Comparison of ENCODE assay signal across 21 cellular contexts in the genomic region with DNA sequence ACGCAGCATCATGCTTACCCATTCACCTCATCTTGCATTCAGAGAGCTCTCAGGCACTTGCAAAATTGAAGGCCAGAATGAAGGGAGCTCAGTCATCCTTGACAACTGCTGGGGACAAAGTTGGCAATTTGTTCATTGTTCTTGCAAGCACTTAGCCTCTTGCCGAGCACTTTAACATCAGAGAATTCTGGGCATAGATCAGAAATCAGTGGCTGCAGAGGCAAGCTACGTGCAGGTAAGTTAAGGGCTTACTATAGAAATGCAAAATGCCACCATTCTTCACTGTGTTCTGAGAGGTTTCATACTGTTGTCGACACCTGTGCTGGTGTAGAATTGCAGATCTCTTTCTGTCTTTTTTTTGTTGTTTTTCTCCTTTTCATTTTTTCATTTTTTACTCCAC.
DNase-seq lines count a peak whose midpoint lies in the region; ATAC-seq, FAIRE-seq and TF ChIP-seq lines count a peak whose summit lies in the region.
"Had no signal": no experiment of that assay in that cellular context is flagged by ENCODE, and none has a peak within 500 bp of the region (broad histone marks: within the 10 kb centered on the region; RNA-seq: fewer than 3 reads in every experiment).

No MANE protein-coding gene starts in this region.

- peaks cover 0 to 15% (median 9%) of the 10 kb centered on the region in 5 donors for H3K27me3 Mint-ChIP-seq in naive thymus-derived CD8-positive, alpha-beta T cell
- H3K27me3 Mint-ChIP-seq: B cell; CD4-positive, CD25-positive, alpha-beta regulatory T cell had no signal

- H3K4me3 ChIP-seq in HepG2 (replicated peaks in 1 of 3; ENCODE audit: insufficient read depth in 1 of 3, low read depth in 2 of 3, low read length in 3 of 3) (no peak overlapping the region), right lobe of liver (no peak overlapping the region), H1 (ENCODE audit: extremely low read depth in 1 of 4, insufficient read depth in 2 of 4, low read depth in 3 of 4, low read length in 4 of 4) (no peak overlapping the region)
- H3K4me3 ChIP-seq: BLaER1, GM23248 had no signal

- no peak overlapping the region for H3K18ac ChIP-seq in H1 (ENCODE audit: extremely low read depth, low read length)

- H3K27ac Mint-ChIP-seq in naive thymus-derived CD8-positive, alpha-beta T cell = no peak overlapping the region
- H3K27ac Mint-ChIP-seq: B cell; CD4-positive, CD25-positive, alpha-beta regulatory T cell; CD8-positive, alpha-beta T cell had no signal

- H2BK5ac ChIP-seq in H1 (ENCODE audit: low read depth, low read length) = no peak overlapping the region

- in situ Hi-C loops in HepG2 (cut with HindIII; ENCODE audit: extremely low pct_ligation_motif_present, low pct_unique_long_range_greater_than_20kb) = no loop called here

- intact Hi-C loops in HepG2 (cut with micrococcal nuclease; ENCODE audit: unreplicated experiment) (no loop called here), right lobe of liver (cut with DNase I) (no loop called here)

- H3K23ac ChIP-seq in H1 (ENCODE audit: insufficient read length) = no peak overlapping the region

- H4K8ac ChIP-seq in H1 (ENCODE audit: extremely low read depth, insufficient read depth, low read length) = no peak overlapping the region

- peaks cover 0 to 3% (median 1%) of the 10 kb centered on the region in 4 donors for H3K4me1 Mint-ChIP-seq in naive thymus-derived CD8-positive, alpha-beta T cell
- H3K4me1 Mint-ChIP-seq: B cell; CD4-positive, CD25-positive, alpha-beta regulatory T cell had no signal

- H3K79me2 ChIP-seq in HepG2 (ENCODE audit: insufficient read depth, low read length) = no peaks in the 10 kb centered on the region
- H3K79me2 ChIP-seq in H1 (ENCODE audit: control insufficient read depth in 1 of 2, insufficient read depth in 2 of 2, low read length in 2 of 2) = no peaks in the 10 kb centered on the region

- no peak overlapping the region for H2BK120ac ChIP-seq in H1 (replicated peaks; ENCODE audit: low read depth, low read length)

- no peak overlapping the region for H2BK12ac ChIP-seq in H1 (ENCODE audit: low read depth, low read length)

- FAIRE-seq in HepG2 (lab: Jason Lieb, UNC) (no peak), H1 (lab: Jason Lieb, UNC) (no peak)
- FAIRE-seq: A204.1, G401.6, GM12892, H54 had no signal

- no peak overlapping the region for H3K9ac ChIP-seq in HepG2 (ENCODE audit: insufficient read depth, low read depth, low read length)
- no peak overlapping the region for H3K9ac ChIP-seq in H1 (replicated peaks in 1 of 4; ENCODE audit: extremely low read depth in 1 of 4, low read depth in 3 of 4, low read length in 3 of 4)
- H3K9ac ChIP-seq: BLaER1, GM23248 had no signal

- CTCF ChIA-PET in HepG2 (lab: Yijun Ruan, JAX; ENCODE audit: low intra/inter-chr PET ratio, low total read pairs) (no interaction called here), H1 (lab: Charles Lee; ENCODE audit: partially characterized antibody) (interaction anchor here (1.6 kb wide), 1 partner anchor 16 kb away, joined by 3 read pairs; no protein-coding TSS in a partner anchor)

- no peak overlapping the region for H3K4me3 Mint-ChIP-seq in naive thymus-derived CD8-positive, alpha-beta T cell
- H3K4me3 Mint-ChIP-seq: B cell; CD4-positive, CD25-positive, alpha-beta regulatory T cell; CD8-positive, alpha-beta T cell had no signal

- WGBS in HepG2 (ENCODE audit: low lambda C conversion rate) = 96% methylated on average over 4 of the region's 4 CpGs
- 90% methylated on average over 1 of the region's 4 CpGs for WGBS in right lobe of liver (ENCODE audit: insufficient coverage, low coverage, low lambda C conversion rate, missing lambda C conversion rate)
- 72% methylated on average over 4 of the region's 4 CpGs; no CpG with 5 or more reads in 1 of the 2 experiments for WGBS in H1 (ENCODE audit: extremely low coverage in 1 of 2, insufficient coverage in 1 of 2, insufficient read length in 1 of 2, insufficient replicate concordance in 2 of 2, low coverage in 1 of 2, low lambda C conversion rate in 2 of 2, missing lambda C conversion rate in 1 of 2), 2 experiments

- ATAC-seq in HepG2 (no peak), right lobe of liver (no peak)
- no peak for ATAC-seq in naive thymus-derived CD8-positive, alpha-beta T cell
- ATAC-seq: CD8-positive, alpha-beta T cell had no signal

- no peak for TF ChIP-seq EP300 in HepG2 (IDR thresholded peaks at IDR 0.05; ENCODE audit: low read depth in 2 of 2, low read length in 2 of 2)
- no peak for TF ChIP-seq EP300 in HepG2 (CRISPR knock-in tag; IDR thresholded peaks at IDR 0.05; ENCODE audit: borderline replicate concordance)
- no peak for TF ChIP-seq EP300 in H1 (IDR thresholded peaks at IDR 0.05; ENCODE audit: borderline replicate concordance in 1 of 2, low read depth in 2 of 2, low read length in 2 of 2)

- H4K20me1 ChIP-seq in HepG2 (ENCODE audit: insufficient read depth, low read length) (no peaks in the 10 kb centered on the region), H1 (replicated peaks in 1 of 2; ENCODE audit: control insufficient read depth in 1 of 2, insufficient read depth in 2 of 2, low read length in 2 of 2) (no peaks in the 10 kb centered on the region)
- H4K20me1 ChIP-seq: BLaER1 had no signal

- peaks cover 47% of the 10 kb centered on the region for H3K4me1 ChIP-seq in HepG2 (ENCODE audit: insufficient read depth, low read length)
- no peaks in the 10 kb centered on the region for H3K4me1 ChIP-seq in right lobe of liver
- H3K4me1 ChIP-seq in H1 (replicated peaks in 1 of 4; ENCODE audit: control insufficient read depth in 3 of 4, insufficient read depth in 4 of 4, low read length in 3 of 4) = no peaks in the 10 kb centered on the region
- H3K4me1 ChIP-seq: Caco-2 had no signal

- TF ChIP-seq POLR2A in HepG2 (IDR thresholded peaks at IDR 0.05; ENCODE audit: insufficient read depth in 1 of 2, low read depth in 2 of 2, low read length in 2 of 2) (no peak), right lobe of liver (IDR thresholded peaks at IDR 0.05) (no peak), H1 (IDR thresholded peaks at IDR 0.05; ENCODE audit: control extremely low read depth in 1 of 2, low read depth in 2 of 2, low read length in 2 of 2) (no peak)

- no peaks in the 10 kb centered on the region for H3K23me2 ChIP-seq in H1 (ENCODE audit: low read depth, low read length)

- H3K36me3 Mint-ChIP-seq in naive thymus-derived CD8-positive, alpha-beta T cell = no peaks in the 10 kb centered on the region
- H3K36me3 Mint-ChIP-seq: CD4-positive, CD25-positive, alpha-beta regulatory T cell; CD8-positive, alpha-beta T cell had no signal

- POLR2A ChIA-PET in HepG2 (lab: Yijun Ruan, JAX) = interaction anchor here (2.1 to 3.1 kb wide), 2 partner anchors 16 to 20 kb away, joined by 8 to 68 read pairs; no protein-coding TSS in a partner anchor
- POLR2A ChIA-PET in H1 (lab: Charles Lee; ENCODE audit: partially characterized antibody) = no interaction called here
- POLR2A ChIA-PET in naive thymus-derived CD8-positive, alpha-beta T cell (lab: Charles Lee) = no interaction called here

- no peaks in the 10 kb centered on the region for H3K9me3 Mint-ChIP-seq in naive thymus-derived CD8-positive, alpha-beta T cell
- H3K9me3 Mint-ChIP-seq: CD4-positive, CD25-positive, alpha-beta regulatory T cell; CD8-positive, alpha-beta T cell had no signal

- no peak overlapping the region for H3K56ac ChIP-seq in H1 (replicated peaks; ENCODE audit: insufficient read length, low read depth, low read length)

- no peak overlapping the region for H2AK5ac ChIP-seq in H1 (ENCODE audit: low read depth, low read length)

- H3K27me3 ChIP-seq in HepG2 (ENCODE audit: control insufficient read depth in 1 of 2, insufficient read depth in 2 of 2, low read length in 2 of 2) (no peaks in the 10 kb centered on the region), right lobe of liver (no peaks in the 10 kb centered on the region), H1 (replicated peaks in 1 of 4; ENCODE audit: control insufficient read depth in 3 of 4, extremely low read depth in 1 of 4, insufficient read depth in 3 of 4, low read length in 3 of 4) (no peaks in the 10 kb centered on the region)
- H3K27me3 ChIP-seq: BLaER1 had no signal

- H4K5ac ChIP-seq in H1 (ENCODE audit: insufficient read length, low read depth, low read length) = no peak overlapping the region

- H2BK15ac ChIP-seq in H1 (ENCODE audit: low read length) = no peak overlapping the region

- H3K27ac ChIP-seq in HepG2 (ENCODE audit: extremely low read length, insufficient read depth, low read length) (no peak overlapping the region), right lobe of liver (no peak overlapping the region), H1 (ENCODE audit: low read depth, low read length) (no peak overlapping the region)
- H3K27ac ChIP-seq: BLaER1, C4-2B, GM23248 had no signal

- BruUV-seq in HepG2 (replicated peaks; lab: Mats Ljungman, UMichigan) = no TSS peak

- no peak overlapping the region for H2AFZ ChIP-seq in HepG2 (ENCODE audit: low read length)
- no peak overlapping the region for H2AFZ ChIP-seq in H1 (ENCODE audit: low read length)
- H2AFZ ChIP-seq: GM23248 had no signal

- H3K9me3 ChIP-seq in HepG2 (ENCODE audit: low read length) (no peaks in the 10 kb centered on the region), right lobe of liver (no peaks in the 10 kb centered on the region), H1 (ENCODE audit: insufficient read depth in 2 of 2, low read depth in 1 of 2, low read length in 1 of 2) (peaks cover 10% of the 10 kb centered on the region in 2 experiments)
- H3K9me3 ChIP-seq: Caco-2 had no signal

- no peak for TF ChIP-seq CTCF in HepG2 (CRISPR knock-in tag; IDR thresholded peaks at IDR 0.05)
- no peak for TF ChIP-seq CTCF in right lobe of liver (IDR thresholded peaks at IDR 0.05)
- TF ChIP-seq CTCF in H1 (IDR thresholded peaks at IDR 0.05; ENCODE audit: control extremely low read depth in 1 of 3, insufficient read depth in 1 of 3, low read depth in 1 of 3, low read length in 3 of 3) = no peak

- TF ChIP-seq RAD21 in HepG2 (CRISPR knock-in tag; IDR thresholded peaks at IDR 0.05) (no peak), H1 (IDR thresholded peaks at IDR 0.05 in 1 of 2, conservative IDR thresholded peaks at IDR 0.05 in 1 of 2; ENCODE audit: low read depth in 2 of 2, low read length in 2 of 2) (no peak)

- no peak overlapping the region for H3K14ac ChIP-seq in H1 (ENCODE audit: insufficient read length)

- H4K91ac ChIP-seq in H1 (replicated peaks; ENCODE audit: insufficient read length, low read length) = no peak overlapping the region

- H3K4ac ChIP-seq in H1 (replicated peaks; ENCODE audit: insufficient read length, low read depth, low read length) = no peak overlapping the region

- 0 out of 5 replicates have a peak, but pooled peaks cover 0 to 1% of the 10 kb centered on the region in 2 experiments for H3K36me3 ChIP-seq in HepG2 (replicated peaks in 1 of 2; ENCODE audit: control insufficient read depth in 1 of 2, insufficient read depth in 2 of 2, low read length in 2 of 2)
- no peaks in the 10 kb centered on the region for H3K36me3 ChIP-seq in right lobe of liver
- H3K36me3 ChIP-seq in H1 (ENCODE audit: control insufficient read depth in 2 of 4, insufficient read depth in 4 of 4, low read length in 3 of 4) = peaks cover 0 to 5% (median 0%) of the 10 kb centered on the region in 4 experiments; a peak in 4 of 8 replicates
- H3K36me3 ChIP-seq: BLaER1 had no signal

- H3K4me2 ChIP-seq in HepG2 (ENCODE audit: low read depth, low read length) = no peak overlapping the region
- H3K4me2 ChIP-seq in H1 (ENCODE audit: insufficient read depth in 1 of 2, low read depth in 2 of 2, low read length in 2 of 2) = no peak overlapping the region
- H3K4me2 ChIP-seq: BLaER1 had no signal

- DNase-seq in HepG2 (ENCODE audit: low spot score) (no peak), right lobe of liver (no peak), H1 (ENCODE audit: low read depth in 1 of 2, low spot score in 2 of 2) (no peak), iPS DF 4.7 (ENCODE audit: extremely low read depth, low spot score) (peak; percentile 19), epidermal melanocyte (ENCODE audit: insufficient read length, low spot score) (no peak)
- DNase-seq in activated effector memory CD4-positive, alpha-beta T cell treated with anti-CD3 and anti-CD28 coated beads, Interleukin-2, amount 50 U/mL, for 16 hours = no peak
- no peak for DNase-seq in naive thymus-derived CD8-positive, alpha-beta T cell
- DNase-seq: Caco-2; CD4-positive, CD25-positive, alpha-beta regulatory T cell; CD8-positive, alpha-beta T cell; DMS153; DND-41; GM23248; HCEC 1CT had no signal

- no peaks in the 10 kb centered on the region; the same call in 1 of the 2 replicates for H3K79me1 ChIP-seq in H1 (ENCODE audit: low read depth, low read length)

- H2BK20ac ChIP-seq in H1 (ENCODE audit: low read length) = no peak overlapping the region
